In genomic region chr16:75247249-75247648, GRCh38 we compare ENCODE assay signal across 1 cellular context.
TF ChIP-seq lines count a peak whose summit lies in the region.

No MANE protein-coding gene starts in this region.

TF ChIP-seq in WTC11, 78 proteins besides CTCF, POLR2A, EP300 and RAD21 (continued from another document):
- TF ChIP-seq NR3C1 (CRISPR knock-in tag; conservative IDR thresholded peaks at IDR 0.05; ENCODE audit: low read depth) (no peak), ZBTB21 (CRISPR knock-in tag; IDR thresholded peaks at IDR 0.05; ENCODE audit: borderline replicate concordance) (no peak), HMGA2 (CRISPR knock-in tag; IDR thresholded peaks at IDR 0.05) (no peak), CREB1 (CRISPR knock-in tag; IDR thresholded peaks at IDR 0.05) (no peak), ETV6 (CRISPR knock-in tag; IDR thresholded peaks at IDR 0.05) (no peak), GRHL2 (CRISPR knock-in tag; IDR thresholded peaks at IDR 0.05; ENCODE audit: insufficient replicate concordance, severe bottlenecking) (no peak), SMAD4 (CRISPR knock-in tag; IDR thresholded peaks at IDR 0.05) (no peak), ZNF281 (CRISPR knock-in tag; IDR thresholded peaks at IDR 0.05) (no peak)
